ENCODE assay signal across 12 cellular contexts in genomic region chr1:116559304-116559761, GRCh38. TPM values are rescaled to one million over a fixed set of nuclear protein-coding genes. Genes with fewer than 3 reads are reported as not detected.
A peak's percentile ranks its signal among the peaks of the same experiment; 100 is the strongest.
DNase-seq lines count a peak whose midpoint lies in the region; ATAC-seq and TF ChIP-seq lines count a peak whose summit lies in the region.
"Had no signal": no experiment of that assay in that cellular context is flagged by ENCODE, and none has a peak within 500 bp of the region (broad histone marks: within the 10 kb centered on the region; RNA-seq: fewer than 3 reads in every experiment).

No MANE protein-coding gene starts in this region.

- H3K4me3 ChIP-seq in GM12864 (ENCODE audit: low read depth, low read length): peak overlapping the region; percentile 45
- H3K4me3 ChIP-seq: dorsolateral prefrontal cortex had no signal

- peaks cover 52% of the 10 kb centered on the region for H3K36me3 Mint-ChIP-seq in activated T-helper 1 cell treated with anti-CD3 and anti-CD28 coated beads, Interleukin-12 subunit alpha, Interleukin-12 subunit beta, Interleukin-2, Interleukin-4 antibody, amounts not matched to agents 30 ng/mL and 10 ng/mL and 1 ng/mL, durations not matched to agents 14 hours and 24 hours and 36 hours (ENCODE audit: low read depth)

- H3K9me3 Mint-ChIP-seq in activated T-helper 1 cell treated with anti-CD3 and anti-CD28 coated beads, Interleukin-12 subunit alpha, Interleukin-12 subunit beta, Interleukin-2, Interleukin-4 antibody, amounts not matched to agents 30 ng/mL and 10 ng/mL and 1 ng/mL, durations not matched to agents 14 hours and 24 hours and 36 hours: peaks cover 21% of the 10 kb centered on the region

- H3K4me3 Mint-ChIP-seq in activated T-helper 1 cell treated with anti-CD3 and anti-CD28 coated beads, Interleukin-12 subunit alpha, Interleukin-12 subunit beta, Interleukin-2, Interleukin-4 antibody, amounts not matched to agents 30 ng/mL and 10 ng/mL and 1 ng/mL, durations not matched to agents 14 hours and 24 hours and 36 hours: no peak overlapping the region

- intact Hi-C loops in activated T-helper 1 cell treated with anti-CD3 and anti-CD28 coated beads, Interleukin-12 subunit alpha, Interleukin-12 subunit beta, Interleukin-2, Interleukin-4 antibody, amounts not matched to agents 30 ng/mL and 10 ng/mL and 1 ng/mL, durations not matched to agents 14 hours and 24 hours and 36 hours (cut with micrococcal nuclease): loop anchor here (5.0 kb wide), 1 partner anchor 422 kb away; no protein-coding TSS in a partner anchor

- DNase-seq in GM12864 (ENCODE audit: low read depth): no peak
- DNase-seq in activated T-helper 1 cell treated with anti-CD3 and anti-CD28 coated beads, Interleukin-12 subunit alpha, Interleukin-12 subunit beta, Interleukin-2, Interleukin-4 antibody, amounts not matched to agents 30 ng/mL and 10 ng/mL and 1 ng/mL, durations not matched to agents 14 hours and 24 hours and 36 hours (ENCODE audit: low spot score): no peak
- no peak for DNase-seq in NCI-H748 treated with DMSO at 0.1 percent for 48 hours (lab: John Stamatoyannopoulos, UW)
- DNase-seq in AG08396 (ENCODE audit: low spot score): no peak
- no peak for DNase-seq in NCI-H1048 (lab: John Stamatoyannopoulos, UW)
- DNase-seq in medulla oblongata (ENCODE audit: extremely low spot score): no peak
- DNase-seq: activated effector memory CD4-positive, alpha-beta T cell treated with anti-CD3 and anti-CD28 coated beads, Interleukin-2, amount 50 U/mL, for 16 hours; dorsolateral prefrontal cortex; NCI-H774; stimulated activated CD4-positive, alpha-beta T cell treated with anti-CD3 and anti-CD28 coated beads, Interleukin-2, amount 100 ng/mL, for 48 hours had no signal

- TF ChIP-seq CTCF in GM12864 (IDR thresholded peaks at IDR 0.05; ENCODE audit: low read depth, low read length, missing control alignments): no peak

- no peaks in the 10 kb centered on the region for H3K27me3 Mint-ChIP-seq in activated T-helper 1 cell treated with anti-CD3 and anti-CD28 coated beads, Interleukin-12 subunit alpha, Interleukin-12 subunit beta, Interleukin-2, Interleukin-4 antibody, amounts not matched to agents 30 ng/mL and 10 ng/mL and 1 ng/mL, durations not matched to agents 14 hours and 24 hours and 36 hours (ENCODE audit: insufficient read depth)

- peak overlapping the region; percentile 8 for H3K27ac Mint-ChIP-seq in activated T-helper 1 cell treated with anti-CD3 and anti-CD28 coated beads, Interleukin-12 subunit alpha, Interleukin-12 subunit beta, Interleukin-2, Interleukin-4 antibody, amounts not matched to agents 30 ng/mL and 10 ng/mL and 1 ng/mL, durations not matched to agents 14 hours and 24 hours and 36 hours

- ATAC-seq in GM19372 (IDR thresholded peaks at IDR 0.05; ENCODE audit: low read depth, unreplicated experiment): peak; percentile 45
- peak; percentile 39 for ATAC-seq in HG02885 (IDR thresholded peaks at IDR 0.05; ENCODE audit: poor library complexity, unreplicated experiment)

- H3K4me1 Mint-ChIP-seq in activated T-helper 1 cell treated with anti-CD3 and anti-CD28 coated beads, Interleukin-12 subunit alpha, Interleukin-12 subunit beta, Interleukin-2, Interleukin-4 antibody, amounts not matched to agents 30 ng/mL and 10 ng/mL and 1 ng/mL, durations not matched to agents 14 hours and 24 hours and 36 hours (ENCODE audit: low read depth): peaks cover 90% of the 10 kb centered on the region

RNA-seq across cellular contexts. Expression of gene CD58, which starts 11.5 kb away (rescaled TPM):
- total RNA-seq in activated T-helper 1 cell treated with anti-CD3 and anti-CD28 coated beads, Interleukin-12 subunit alpha, Interleukin-12 subunit beta, Interleukin-2, Interleukin-4 antibody, amounts not matched to agents 30 ng/mL and 10 ng/mL and 1 ng/mL, durations not matched to agents 14 hours and 24 hours and 36 hours: 35.3 and 37.8 TPM in 2 replicates
